8 cellular contexts compared by ENCODE assay signal in genomic region chr6:166382500-166382932, GRCh38.
DNase-seq lines count a peak whose midpoint lies in the region; ATAC-seq lines count a peak whose summit lies in the region.

No MANE protein-coding gene starts in this region.

- peaks cover 0 to 33% (median 21%) of the 10 kb centered on the region in 5 donors for H3K4me1 ChIP-seq in subcutaneous abdominal adipose tissue (ENCODE audit: control insufficient read depth in 5 of 5, insufficient read depth in 5 of 5, low read length in 5 of 5)

- H3K9me3 ChIP-seq in iPS-18c (ENCODE audit: control insufficient read depth, insufficient read depth, low read length) (no peaks in the 10 kb centered on the region), subcutaneous abdominal adipose tissue (ENCODE audit: control insufficient read depth in 5 of 5, low read length in 5 of 5) (no peaks in the 10 kb centered on the region)

- H3K9me3 Mint-ChIP-seq in activated naive CD8-positive, alpha-beta T cell (ENCODE audit: low read depth) = no peaks in the 10 kb centered on the region

- no peak overlapping the region for H3K27ac Mint-ChIP-seq in activated naive CD8-positive, alpha-beta T cell

- peaks cover 16% of the 10 kb centered on the region for H3K4me1 Mint-ChIP-seq in activated naive CD8-positive, alpha-beta T cell (ENCODE audit: low read depth)

- no peaks in the 10 kb centered on the region for H3K36me3 ChIP-seq in subcutaneous abdominal adipose tissue (ENCODE audit: control insufficient read depth in 5 of 5, insufficient read depth in 5 of 5, low read length in 5 of 5)

- peak overlapping the region; percentile 81 for H3K27ac ChIP-seq in subcutaneous abdominal adipose tissue (ENCODE audit: low read depth, low read length)

- H3K27me3 ChIP-seq in subcutaneous abdominal adipose tissue (ENCODE audit: control insufficient read depth in 5 of 5, insufficient read depth in 4 of 5, low read length in 5 of 5) = no peaks in the 10 kb centered on the region

- ATAC-seq in GM18907 (IDR thresholded peaks at IDR 0.05; ENCODE audit: unreplicated experiment) = peak; percentile 21
- peak; percentile 8 for ATAC-seq in HG03025 (IDR thresholded peaks at IDR 0.05; ENCODE audit: low FRiP score, unreplicated experiment)

- peak overlapping the region; percentile 93 for H3K4me3 Mint-ChIP-seq in activated naive CD8-positive, alpha-beta T cell

- no peaks in the 10 kb centered on the region for H3K36me3 Mint-ChIP-seq in activated naive CD8-positive, alpha-beta T cell

- H3K27me3 Mint-ChIP-seq in activated naive CD8-positive, alpha-beta T cell = no peaks in the 10 kb centered on the region

- no peak for DNase-seq in D341Med (ENCODE audit: low spot score)
- no peak for DNase-seq in GF-D8 (lab: John Stamatoyannopoulos, UW)
- no peak for DNase-seq in activated CD4-positive, CD25-positive, alpha-beta regulatory T cell treated with anti-CD3 and anti-CD28 coated beads, Interleukin-2, amount 50 U/mL, for 72 hours

- H3K4me3 ChIP-seq in iPS-18c (ENCODE audit: insufficient read depth, low read depth, low read length) (peak overlapping the region; percentile 94), subcutaneous abdominal adipose tissue (ENCODE audit: low read depth in 1 of 5, low read length in 5 of 5) (peak overlapping the region in 4 of 5 donors; percentile 79 to 97 (median 91))

- H3K9ac ChIP-seq in subcutaneous abdominal adipose tissue (ENCODE audit: low read length in 5 of 5) = peak overlapping the region in 4 of 5 donors; percentile 74 to 94 (median 82)
